2 cellular contexts compared by ENCODE assay signal in the genomic region with DNA sequence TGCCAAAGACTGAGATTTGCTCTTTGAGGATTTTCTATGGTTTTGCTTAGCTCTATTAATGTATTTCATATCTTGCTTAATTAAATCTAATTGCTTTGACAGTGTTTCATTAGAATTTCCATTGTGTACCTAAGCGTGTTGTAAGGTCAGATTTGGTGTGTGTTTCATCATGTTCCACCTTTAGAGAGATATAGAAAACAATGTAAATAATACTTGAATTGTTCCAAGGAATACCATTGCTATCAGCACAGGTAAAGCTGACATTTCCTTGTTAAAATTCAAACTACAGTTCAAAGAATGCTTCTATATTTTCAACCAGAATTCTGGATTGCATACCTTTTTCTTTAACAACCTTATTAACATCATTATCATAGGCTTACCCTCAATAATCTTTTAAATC.
TF ChIP-seq lines count a peak whose summit lies in the region.

No MANE protein-coding gene starts in this region.

TF ChIP-seq in A549, 52 proteins besides CTCF, POLR2A, EP300 and RAD21 (continued from another document):
- TF ChIP-seq, protein P1, sequence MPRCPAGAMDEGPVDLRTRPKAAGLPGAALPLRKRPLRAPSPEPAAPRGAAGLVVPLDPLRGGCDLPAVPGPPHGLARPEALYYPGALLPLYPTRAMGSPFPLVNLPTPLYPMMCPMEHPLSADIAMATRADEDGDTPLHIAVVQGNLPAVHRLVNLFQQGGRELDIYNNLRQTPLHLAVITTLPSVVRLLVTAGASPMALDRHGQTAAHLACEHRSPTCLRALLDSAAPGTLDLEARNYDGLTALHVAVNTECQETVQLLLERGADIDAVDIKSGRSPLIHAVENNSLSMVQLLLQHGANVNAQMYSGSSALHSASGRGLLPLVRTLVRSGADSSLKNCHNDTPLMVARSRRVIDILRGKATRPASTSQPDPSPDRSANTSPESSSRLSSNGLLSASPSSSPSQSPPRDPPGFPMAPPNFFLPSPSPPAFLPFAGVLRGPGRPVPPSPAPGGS (IDR thresholded peaks at IDR 0.05), result no peak
- TF ChIP-seq CHD4 (IDR thresholded peaks at IDR 0.05; ENCODE audit: borderline replicate concordance) (0 out of 2 replicates have a peak, but pooled peaks have one; percentile 26), ZFP36 (IDR thresholded peaks at IDR 0.05; ENCODE audit: borderline replicate concordance, partially characterized antibody) (no peak), RCOR1 (IDR thresholded peaks at IDR 0.05; ENCODE audit: low read depth, low read length) (no peak), EHF (CRISPR knock-in tag; IDR thresholded peaks at IDR 0.05) (no peak), HEYL (CRISPR knock-in tag; IDR thresholded peaks at IDR 0.05) (no peak), ZSCAN20 (CRISPR knock-in tag; IDR thresholded peaks at IDR 0.05) (no peak)

TF ChIP-seq in IMR-90, 13 proteins besides CTCF, POLR2A, EP300 and RAD21 (continued from another document):
- TF ChIP-seq BHLHE40 (IDR thresholded peaks at IDR 0.05; ENCODE audit: low read depth, low read length) (no peak), NFE2L2 (IDR thresholded peaks at IDR 0.05; ENCODE audit: low read depth, low read length) (no peak), MXI1 (IDR thresholded peaks at IDR 0.05; ENCODE audit: borderline replicate concordance, low read depth, low read length) (no peak), MAZ (IDR thresholded peaks at IDR 0.05; ENCODE audit: borderline replicate concordance, low read depth, low read length) (no peak), MAFK (IDR thresholded peaks at IDR 0.05; ENCODE audit: low read depth, low read length) (no peak), SMC3 (IDR thresholded peaks at IDR 0.05; ENCODE audit: low read depth, low read length) (no peak), CHD1 (IDR thresholded peaks at IDR 0.05; ENCODE audit: low read depth, low read length) (no peak), RCOR1 (IDR thresholded peaks at IDR 0.05; ENCODE audit: insufficient replicate concordance, low read length) (no peak), USF2 (IDR thresholded peaks at IDR 0.05; ENCODE audit: low read depth, low read length) (no peak)
- TF ChIP-seq, protein P2, sequence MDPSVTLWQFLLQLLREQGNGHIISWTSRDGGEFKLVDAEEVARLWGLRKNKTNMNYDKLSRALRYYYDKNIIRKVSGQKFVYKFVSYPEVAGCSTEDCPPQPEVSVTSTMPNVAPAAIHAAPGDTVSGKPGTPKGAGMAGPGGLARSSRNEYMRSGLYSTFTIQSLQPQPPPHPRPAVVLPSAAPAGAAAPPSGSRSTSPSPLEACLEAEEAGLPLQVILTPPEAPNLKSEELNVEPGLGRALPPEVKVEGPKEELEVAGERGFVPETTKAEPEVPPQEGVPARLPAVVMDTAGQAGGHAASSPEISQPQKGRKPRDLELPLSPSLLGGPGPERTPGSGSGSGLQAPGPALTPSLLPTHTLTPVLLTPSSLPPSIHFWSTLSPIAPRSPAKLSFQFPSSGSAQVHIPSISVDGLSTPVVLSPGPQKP (IDR thresholded peaks at IDR 0.05; ENCODE audit: borderline replicate concordance, low read depth, low read length), result no peak
